In the genomic region with DNA sequence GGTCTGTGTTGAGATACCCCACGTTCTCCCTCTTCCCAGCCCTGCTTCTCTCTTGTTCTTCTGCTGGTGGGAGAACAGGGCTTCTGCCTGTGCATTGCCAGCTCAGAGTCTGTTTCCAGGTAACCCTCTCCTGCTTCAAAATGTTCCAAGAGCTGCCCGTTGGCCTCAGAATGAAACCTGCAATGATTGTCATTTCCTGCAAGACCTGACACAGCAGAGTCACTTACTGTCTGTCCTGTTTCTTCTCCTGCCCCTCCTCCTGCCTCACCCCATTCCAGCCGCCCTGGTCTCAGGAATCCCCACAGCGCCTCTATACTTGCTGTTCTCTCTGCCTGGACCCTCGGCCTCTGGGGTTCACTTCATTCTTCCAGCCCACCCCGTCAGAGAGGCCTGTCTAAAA, we compare ENCODE assay signal across 19 cellular contexts.
DNase-seq lines count a peak whose midpoint lies in the region; FAIRE-seq and TF ChIP-seq lines count a peak whose summit lies in the region.
"Had no signal": no experiment of that assay in that cellular context is flagged by ENCODE, and none has a peak within 500 bp of the region (broad histone marks: within the 10 kb centered on the region; RNA-seq: fewer than 3 reads in every experiment).

No MANE protein-coding gene starts in this region.

- no peak overlapping the region for H3K27ac ChIP-seq in osteoblast (ENCODE audit: low read depth, low read length)
- no peak overlapping the region for H3K27ac ChIP-seq in GM23248

- H3K9me3 Mint-ChIP-seq in activated naive CD4-positive, alpha-beta T cell treated with anti-CD3 and anti-CD28 coated beads for 36 hours: no peaks in the 10 kb centered on the region
- no peaks in the 10 kb centered on the region for H3K9me3 Mint-ChIP-seq in activated naive CD4-positive, alpha-beta T cell treated with anti-CD3 and anti-CD28 coated beads, Interleukin-2, amount 10 ng/mL, durations not matched to agents 7 days and 5 days
- no peaks in the 10 kb centered on the region for H3K9me3 Mint-ChIP-seq in dendritic cell treated with granulocyte-macrophage colony-stimulating factor and Interleukin-4, amounts not matched to agents 40 ng/mL and 50 ng/mL, for 4 days

- peaks cover 29% of the 10 kb centered on the region for H3K4me1 Mint-ChIP-seq in activated naive CD4-positive, alpha-beta T cell treated with anti-CD3 and anti-CD28 coated beads for 36 hours (ENCODE audit: low read depth)
- H3K4me1 Mint-ChIP-seq in activated naive CD4-positive, alpha-beta T cell treated with anti-CD3 and anti-CD28 coated beads, Interleukin-2, amount 10 ng/mL, durations not matched to agents 7 days and 5 days: peaks cover 15% of the 10 kb centered on the region
- H3K4me1 Mint-ChIP-seq in dendritic cell treated with granulocyte-macrophage colony-stimulating factor and Interleukin-4, amounts not matched to agents 40 ng/mL and 50 ng/mL, for 4 days (ENCODE audit: low read depth): peaks cover 35% of the 10 kb centered on the region

- H3K9me2 ChIP-seq in GM23248 (ENCODE audit: insufficient read depth): no peaks in the 10 kb centered on the region

- peaks cover 6% of the 10 kb centered on the region for H3F3A ChIP-seq in GM23248 (ENCODE audit: insufficient read depth)

- CTCF ChIA-PET in activated naive CD4-positive, alpha-beta T cell treated with anti-CD3 and anti-CD28 coated beads for 36 hours (lab: Charles Lee): no interaction called here
- CTCF ChIA-PET in activated naive CD4-positive, alpha-beta T cell treated with anti-CD3 and anti-CD28 coated beads, Interleukin-2, amount 10 ng/mL, durations not matched to agents 7 days and 5 days (lab: Charles Lee): no interaction called here

- peak; percentile 59 for FAIRE-seq in GM18507 (lab: Jason Lieb, UNC)
- FAIRE-seq: RCC 7860 had no signal

- TF ChIP-seq CTCF in osteoblast (IDR thresholded peaks at IDR 0.05; ENCODE audit: extremely low read depth, low read depth, low read length): no peak

- no peak overlapping the region for H3K9ac ChIP-seq in GM23248

- H3K4me1 ChIP-seq in osteoblast (ENCODE audit: insufficient read depth, low read length) (no peaks in the 10 kb centered on the region), GM23248 (ENCODE audit: insufficient read depth) (peaks cover 4% of the 10 kb centered on the region; the same call in 1 of the 2 replicates)

- no peaks in the 10 kb centered on the region for H3K36me3 Mint-ChIP-seq in activated naive CD4-positive, alpha-beta T cell treated with anti-CD3 and anti-CD28 coated beads for 36 hours (ENCODE audit: low read depth)
- H3K36me3 Mint-ChIP-seq in activated naive CD4-positive, alpha-beta T cell treated with anti-CD3 and anti-CD28 coated beads, Interleukin-2, amount 10 ng/mL, durations not matched to agents 7 days and 5 days: no peaks in the 10 kb centered on the region
- no peaks in the 10 kb centered on the region for H3K36me3 Mint-ChIP-seq in dendritic cell treated with granulocyte-macrophage colony-stimulating factor and Interleukin-4, amounts not matched to agents 40 ng/mL and 50 ng/mL, for 4 days (ENCODE audit: low read depth)
- H3K36me3 Mint-ChIP-seq: CD14-positive monocyte had no signal

- no peaks in the 10 kb centered on the region for H3K79me2 ChIP-seq in osteoblast (ENCODE audit: insufficient read depth, low read length)
- H3K79me2 ChIP-seq in GM23248 (ENCODE audit: insufficient read depth): no peaks in the 10 kb centered on the region

- 58 to 62% methylated on average over 6 of the region's 6 CpGs for WGBS in GM23248 (ENCODE audit: low coverage in 1 of 2, low lambda C conversion rate in 2 of 2, missing lambda C conversion rate in 2 of 2), 2 experiments

- no peak overlapping the region for H3K4me3 Mint-ChIP-seq in activated naive CD4-positive, alpha-beta T cell treated with anti-CD3 and anti-CD28 coated beads for 36 hours
- no peak overlapping the region for H3K4me3 Mint-ChIP-seq in activated naive CD4-positive, alpha-beta T cell treated with anti-CD3 and anti-CD28 coated beads, Interleukin-2, amount 10 ng/mL, durations not matched to agents 7 days and 5 days
- H3K4me3 Mint-ChIP-seq in dendritic cell treated with granulocyte-macrophage colony-stimulating factor and Interleukin-4, amounts not matched to agents 40 ng/mL and 50 ng/mL, for 4 days: no peak overlapping the region
- H3K4me3 Mint-ChIP-seq: CD14-positive monocyte had no signal

- peak overlapping the region; percentile 58 for H3K27ac Mint-ChIP-seq in activated naive CD4-positive, alpha-beta T cell treated with anti-CD3 and anti-CD28 coated beads for 36 hours
- no peak overlapping the region for H3K27ac Mint-ChIP-seq in activated naive CD4-positive, alpha-beta T cell treated with anti-CD3 and anti-CD28 coated beads, Interleukin-2, amount 10 ng/mL, durations not matched to agents 7 days and 5 days
- peak overlapping the region; percentile 69 for H3K27ac Mint-ChIP-seq in dendritic cell treated with granulocyte-macrophage colony-stimulating factor and Interleukin-4, amounts not matched to agents 40 ng/mL and 50 ng/mL, for 4 days
- H3K27ac Mint-ChIP-seq: CD14-positive monocyte had no signal

- H3K36me3 ChIP-seq in osteoblast (ENCODE audit: insufficient read depth, low read length) (no peaks in the 10 kb centered on the region), GM23248 (ENCODE audit: low read depth) (no peaks in the 10 kb centered on the region)

- in situ Hi-C loops in GM23248 (cut with MboI): no loop called here

- no peak overlapping the region for H2AFZ ChIP-seq in osteoblast (ENCODE audit: low read length)
- no peak overlapping the region for H2AFZ ChIP-seq in GM23248

- H4K20me1 ChIP-seq in osteoblast (ENCODE audit: insufficient read depth, low read length) (no peaks in the 10 kb centered on the region), GM23248 (ENCODE audit: insufficient read depth) (no peaks in the 10 kb centered on the region)

- peaks cover 5% of the 10 kb centered on the region for H3K27me3 Mint-ChIP-seq in activated naive CD4-positive, alpha-beta T cell treated with anti-CD3 and anti-CD28 coated beads for 36 hours (ENCODE audit: low read depth)
- H3K27me3 Mint-ChIP-seq in activated naive CD4-positive, alpha-beta T cell treated with anti-CD3 and anti-CD28 coated beads, Interleukin-2, amount 10 ng/mL, durations not matched to agents 7 days and 5 days: peaks cover 21% of the 10 kb centered on the region
- peaks cover 7% of the 10 kb centered on the region for H3K27me3 Mint-ChIP-seq in dendritic cell treated with granulocyte-macrophage colony-stimulating factor and Interleukin-4, amounts not matched to agents 40 ng/mL and 50 ng/mL, for 4 days

- H3K4me2 ChIP-seq in osteoblast (ENCODE audit: insufficient read depth, low read length) (no peak overlapping the region), GM23248 (ENCODE audit: unreplicated experiment) (no peak overlapping the region)

- no peaks in the 10 kb centered on the region for H3K9me3 ChIP-seq in osteoblast (ENCODE audit: low read depth, low read length)
- H3K9me3 ChIP-seq in GM23248 (ENCODE audit: low read depth): no peaks in the 10 kb centered on the region

- intact Hi-C loops in activated naive CD4-positive, alpha-beta T cell treated with anti-CD3 and anti-CD28 coated beads for 36 hours (cut with micrococcal nuclease): loop anchor here (5.0 kb wide), 1 partner anchor 162 kb away; no protein-coding TSS in a partner anchor
- intact Hi-C loops in dendritic cell treated with granulocyte-macrophage colony-stimulating factor and Interleukin-4, amounts not matched to agents 40 ng/mL and 50 ng/mL, for 4 days (cut with micrococcal nuclease): no loop called here

- no peak overlapping the region for H3K4me3 ChIP-seq in osteoblast (ENCODE audit: insufficient read depth, low read length)
- no peak overlapping the region for H3K4me3 ChIP-seq in GM23248

- H3K27me3 ChIP-seq in osteoblast (ENCODE audit: insufficient read depth, low read length) (no peaks in the 10 kb centered on the region), GM23248 (replicated peaks; ENCODE audit: insufficient read depth) (no peaks in the 10 kb centered on the region)

- DNase-seq in activated naive CD4-positive, alpha-beta T cell treated with anti-CD3 and anti-CD28 coated beads for 36 hours: peak; percentile 31
- no peak for DNase-seq in activated naive CD4-positive, alpha-beta T cell treated with anti-CD3 and anti-CD28 coated beads, Interleukin-2, amount 10 ng/mL, durations not matched to agents 7 days and 5 days
- no peak for DNase-seq in GM18507 (ENCODE audit: extremely low spot score, insufficient read length, low read depth)
- no peak for DNase-seq in osteoblast (ENCODE audit: insufficient read length, low spot score, missing footprints)
- no peak for DNase-seq in GM23248
- no peak for DNase-seq in SW 1271 (lab: John Stamatoyannopoulos, UW)
- DNase-seq: DMS 273 treated with DMSO at 0.1 percent for 48 hours, GF-D8, HCEC 1CT, Kasumi-1, MM.1S, NCI-H1092 treated with DMSO at 0.1 percent for 48 hours, NCI-H2107, NCI-H2227 treated with DMSO at 0.1 percent for 48 hours, NCI-H524 treated with DMSO at 0.1 percent for 48 hours, SHP77 treated with DMSO at 0.1 percent for 48 hours had no signal
